Comparison of ENCODE assay signal across 20 cellular contexts in the genomic region with DNA sequence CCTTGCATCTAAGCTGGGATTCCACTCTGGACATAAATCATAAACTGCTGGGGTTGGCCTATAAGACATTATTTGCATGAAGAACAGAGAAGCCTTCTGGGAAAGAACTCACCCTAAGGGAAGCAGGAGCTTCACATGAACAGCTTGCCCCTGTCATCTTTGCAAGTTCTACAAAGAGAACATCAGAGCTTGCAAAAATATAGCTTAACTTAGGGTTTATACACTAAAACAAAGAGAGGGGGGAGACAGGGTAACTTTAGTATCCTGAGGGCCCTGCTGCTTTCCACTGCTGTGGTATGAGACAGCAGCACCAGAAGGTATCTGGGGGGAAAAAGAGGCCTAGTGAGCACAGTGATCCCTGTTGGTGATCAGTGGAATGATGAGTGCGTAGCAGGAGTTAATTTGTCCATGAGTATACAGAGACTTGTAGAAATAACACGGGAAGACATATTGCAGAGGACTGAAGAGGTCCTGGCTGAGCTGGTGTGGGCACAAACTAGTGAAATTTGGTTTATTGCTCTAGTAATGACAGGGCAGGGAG.
A peak's percentile ranks its signal among the peaks of the same experiment; 100 is the strongest.
DNase-seq lines count a peak whose midpoint lies in the region; ATAC-seq and TF ChIP-seq lines count a peak whose summit lies in the region.
"Had no signal": no experiment of that assay in that cellular context is flagged by ENCODE, and none has a peak within 500 bp of the region (broad histone marks: within the 10 kb centered on the region; RNA-seq: fewer than 3 reads in every experiment).

No MANE protein-coding gene starts in this region.

- H3K27ac ChIP-seq in brain microvascular endothelial cell (no peak overlapping the region), tibial artery (peak overlapping the region; percentile 11 to 63)
- H3K27ac ChIP-seq: esophagus muscularis mucosa had no signal

- H3K27me3 Mint-ChIP-seq in stimulated activated naive CD8-positive, alpha-beta T cell treated with anti-CD3 and anti-CD28 coated beads, Interleukin-15, amount 100 ng/mL, for 72 hours: peaks cover 17% of the 10 kb centered on the region
- peaks cover 10 to 13% of the 10 kb centered on the region in 2 donors for H3K27me3 Mint-ChIP-seq in T-cell
- H3K27me3 Mint-ChIP-seq: dendritic cell treated with granulocyte-macrophage colony-stimulating factor and Interleukin-4, amounts not matched to agents 40 ng/mL and 50 ng/mL, for 4 days; progenitor cell of endocrine pancreas had no signal

- H3K4me3 ChIP-seq in brain microvascular endothelial cell (ENCODE audit: low read depth, low read length) (no peak overlapping the region), tibial artery (no peak overlapping the region)
- H3K4me3 ChIP-seq: esophagus muscularis mucosa had no signal

- H3K27me3 ChIP-seq in brain microvascular endothelial cell (replicated peaks) (no peaks in the 10 kb centered on the region), tibial artery (no peaks in the 10 kb centered on the region)
- H3K27me3 ChIP-seq: esophagus muscularis mucosa had no signal

- in situ Hi-C loops in brain microvascular endothelial cell (cut with HindIII; ENCODE audit: low pct_ligation_motif_present, low sequenced_read_pairs): no loop called here

- H3K36me3 ChIP-seq in brain microvascular endothelial cell (replicated peaks) (no peaks in the 10 kb centered on the region), tibial artery (no peaks in the 10 kb centered on the region)
- H3K36me3 ChIP-seq: esophagus muscularis mucosa had no signal

- H3K4me3 Mint-ChIP-seq in stimulated activated naive CD8-positive, alpha-beta T cell treated with anti-CD3 and anti-CD28 coated beads, Interleukin-15, amount 100 ng/mL, for 72 hours: no peak overlapping the region
- no peak overlapping the region for H3K4me3 Mint-ChIP-seq in T-cell
- H3K4me3 Mint-ChIP-seq: activated CD4-positive, alpha-beta memory T cell treated with anti-CD3 and anti-CD28 coated beads, Interleukin-2, amount 10 ng/mL, durations not matched to agents 7 days and 5 days; dendritic cell treated with granulocyte-macrophage colony-stimulating factor and Interleukin-4, amounts not matched to agents 40 ng/mL and 50 ng/mL, for 4 days; IgD-negative memory B cell; naive thymus-derived CD4-positive, alpha-beta T cell had no signal

- ATAC-seq in stimulated activated naive CD8-positive, alpha-beta T cell treated with anti-CD3 and anti-CD28 coated beads, Interleukin-15, Interleukin-2, amounts not matched to agents 100 U/mL and 50 U/mL, for 24 hours: peak; percentile 49
- ATAC-seq in stimulated activated naive CD8-positive, alpha-beta T cell treated with anti-CD3 and anti-CD28 coated beads, Interleukin-15, amount 100 ng/mL, for 72 hours: no peak
- ATAC-seq in T-cell (replicated peaks in 1 of 4): no peak
- ATAC-seq: naive thymus-derived CD4-positive, alpha-beta T cell had no signal

- no peak for DNase-seq in stimulated activated naive CD8-positive, alpha-beta T cell treated with anti-CD3 and anti-CD28 coated beads, Interleukin-15, Interleukin-2, amounts not matched to agents 100 U/mL and 50 U/mL, for 24 hours
- no peak for DNase-seq in stimulated activated naive CD8-positive, alpha-beta T cell treated with anti-CD3 and anti-CD28 coated beads, Interleukin-15, amount 100 ng/mL, for 72 hours
- DNase-seq in M059J (ENCODE audit: low read depth): peak; percentile 11
- DNase-seq in brain microvascular endothelial cell: peak; percentile 43
- no peak for DNase-seq in tibial artery
- no peak for DNase-seq in NCI-H1048 (lab: John Stamatoyannopoulos, UW)
- DNase-seq in hypothalamus (lab: John Stamatoyannopoulos, UW): no peak
- no peak for DNase-seq in T-cell
- DNase-seq: activated CD4-positive, alpha-beta memory T cell treated with anti-CD3 and anti-CD28 coated beads, Interleukin-2, amount 10 ng/mL, durations not matched to agents 7 days and 5 days; anterior cingulate cortex; DND-41; naive thymus-derived CD4-positive, alpha-beta T cell; NCI-H146; NCI-H69; T1000 had no signal

- no peaks in the 10 kb centered on the region for H3K9me3 Mint-ChIP-seq in stimulated activated naive CD8-positive, alpha-beta T cell treated with anti-CD3 and anti-CD28 coated beads, Interleukin-15, amount 100 ng/mL, for 72 hours
- no peaks in the 10 kb centered on the region for H3K9me3 Mint-ChIP-seq in T-cell
- H3K9me3 Mint-ChIP-seq: activated CD4-positive, alpha-beta memory T cell treated with anti-CD3 and anti-CD28 coated beads, Interleukin-2, amount 10 ng/mL, durations not matched to agents 7 days and 5 days; activated T-helper 2 cell treated with anti-CD3 and anti-CD28 coated beads, Interferon-gamma antibody, Interleukin-2, Interleukin-4, amounts not matched to agents 10 μg/mL and 5 μg/mL and 100 μg/mL, durations not matched to agents 14 hours and 24 hours and 36 hours; dendritic cell treated with granulocyte-macrophage colony-stimulating factor and Interleukin-4, amounts not matched to agents 40 ng/mL and 50 ng/mL, for 4 days; IgD-negative memory B cell had no signal

- H3K36me3 Mint-ChIP-seq in T-cell: no peaks in the 10 kb centered on the region
- H3K36me3 Mint-ChIP-seq: IgD-negative memory B cell; naive thymus-derived CD4-positive, alpha-beta T cell had no signal

- no peaks in the 10 kb centered on the region for H3K4me1 Mint-ChIP-seq in stimulated activated naive CD8-positive, alpha-beta T cell treated with anti-CD3 and anti-CD28 coated beads, Interleukin-15, amount 100 ng/mL, for 72 hours
- H3K4me1 Mint-ChIP-seq in T-cell: no peaks in the 10 kb centered on the region
- H3K4me1 Mint-ChIP-seq: activated CD4-positive, alpha-beta memory T cell treated with anti-CD3 and anti-CD28 coated beads, Interleukin-2, amount 10 ng/mL, durations not matched to agents 7 days and 5 days; IgD-negative memory B cell; naive thymus-derived CD4-positive, alpha-beta T cell had no signal

- intact Hi-C loops in tibial artery (cut with DNase I; ENCODE audit: low total_unique reads): no loop called here

- H3K27ac Mint-ChIP-seq in stimulated activated naive CD8-positive, alpha-beta T cell treated with anti-CD3 and anti-CD28 coated beads, Interleukin-15, amount 100 ng/mL, for 72 hours: peak overlapping the region in 1 of 2 donors; percentile 35
- no peak overlapping the region for H3K27ac Mint-ChIP-seq in T-cell
- H3K27ac Mint-ChIP-seq: activated CD4-positive, alpha-beta memory T cell treated with anti-CD3 and anti-CD28 coated beads, Interleukin-2, amount 10 ng/mL, durations not matched to agents 7 days and 5 days; activated T-helper 2 cell treated with anti-CD3 and anti-CD28 coated beads, Interferon-gamma antibody, Interleukin-2, Interleukin-4, amounts not matched to agents 10 μg/mL and 5 μg/mL and 100 μg/mL, durations not matched to agents 14 hours and 24 hours and 36 hours; dendritic cell treated with granulocyte-macrophage colony-stimulating factor and Interleukin-4, amounts not matched to agents 40 ng/mL and 50 ng/mL, for 4 days; IgD-negative memory B cell; naive thymus-derived CD4-positive, alpha-beta T cell; progenitor cell of endocrine pancreas had no signal

- TF ChIP-seq CTCF in brain microvascular endothelial cell (IDR thresholded peaks at IDR 0.05; ENCODE audit: low read depth, low read length, missing control alignments) (no peak), tibial artery (IDR thresholded peaks at IDR 0.05) (no peak)

- no peaks in the 10 kb centered on the region for H3K9me3 ChIP-seq in tibial artery
- H3K9me3 ChIP-seq: esophagus muscularis mucosa had no signal

- CTCF ChIA-PET in T-cell (lab: Charles Lee): no interaction called here

- H3K4me1 ChIP-seq in tibial artery: peaks cover 0 to 72% (median 30%) of the 10 kb centered on the region in 4 donors

- POLR2A ChIA-PET in T-cell (lab: Charles Lee): no interaction called here

Comparison
In these comparisons a context has a peak if more than half of its experiments do, and no peak if none do; other contexts are left out.
1. DNase-seq: peak in M059J (single experiment) and brain microvascular endothelial cell (single experiment); none in stimulated activated naive CD8-positive, alpha-beta T cell treated with anti-CD3 and anti-CD28 coated beads, Interleukin-15, Interleukin-2, amounts not matched to agents 100 U/mL and 50 U/mL, for 24 hours (single experiment), stimulated activated naive CD8-positive, alpha-beta T cell treated with anti-CD3 and anti-CD28 coated beads, Interleukin-15, amount 100 ng/mL, for 72 hours (0 of 2), tibial artery (0 of 2), NCI-H1048 (single experiment), hypothalamus (0 of 51) and T-cell (0 of 34).